16 cellular contexts compared by ENCODE assay signal in the genomic region with DNA sequence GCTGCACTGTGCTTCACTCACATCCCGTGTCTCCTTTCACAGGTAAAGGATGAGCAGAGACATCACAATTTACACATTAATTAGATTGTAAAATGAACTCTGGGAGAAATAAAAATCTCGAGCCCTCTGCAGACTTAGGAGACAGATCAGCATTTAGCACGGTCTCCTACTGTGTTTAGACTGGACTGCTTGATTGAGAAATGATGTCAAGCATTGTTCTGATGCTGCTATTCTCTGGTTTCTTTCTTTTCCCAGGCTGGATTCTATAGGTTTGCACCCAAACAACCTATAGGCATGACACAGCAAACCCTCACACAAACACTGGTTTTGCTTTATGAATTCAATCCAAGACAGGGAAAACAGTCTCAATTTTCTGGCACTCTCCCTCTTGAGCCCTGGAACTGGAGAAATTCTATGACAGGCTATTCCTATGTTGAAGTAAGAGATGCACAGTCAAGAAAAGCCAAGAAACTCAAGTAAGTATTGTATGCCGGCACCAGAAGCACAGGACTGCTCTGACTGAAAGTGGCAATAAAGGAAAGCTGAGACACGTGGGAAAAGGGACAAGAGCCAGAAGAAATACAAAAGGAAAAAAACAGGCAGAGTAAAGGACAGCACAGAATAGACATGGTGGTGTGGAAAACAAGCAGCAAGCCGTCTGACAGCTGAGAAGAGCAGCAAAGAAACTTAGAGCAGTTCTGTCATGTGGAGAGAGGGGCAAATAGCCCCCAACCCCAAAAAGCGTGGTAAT. TPM values are rescaled to one million over a fixed set of nuclear protein-coding genes. Genes with fewer than 3 reads are reported as not detected.
A peak's percentile ranks its signal among the peaks of the same experiment; 100 is the strongest.
DNase-seq lines count a peak whose midpoint lies in the region; FAIRE-seq and TF ChIP-seq lines count a peak whose summit lies in the region.
"Had no signal": no experiment of that assay in that cellular context is flagged by ENCODE, and none has a peak within 500 bp of the region (broad histone marks: within the 10 kb centered on the region; RNA-seq: fewer than 3 reads in every experiment).

No MANE protein-coding gene starts in this region.

- peaks cover 6% of the 10 kb centered on the region for H3F3A ChIP-seq in neural progenitor cell (ENCODE audit: low read depth)

- TF ChIP-seq CTCF in brain (conservative IDR thresholded peaks at IDR 0.05) (no peak), neural progenitor cell (IDR thresholded peaks at IDR 0.05) (no peak), tibial nerve (IDR thresholded peaks at IDR 0.05) (no peak)

- H4K20me1 ChIP-seq in neural progenitor cell (ENCODE audit: low read depth), result no peaks in the 10 kb centered on the region

- H3K36me3 ChIP-seq in neural progenitor cell (no peaks in the 10 kb centered on the region), tibial nerve (no peaks in the 10 kb centered on the region)

- H3K27me3 ChIP-seq in neural progenitor cell (no peaks in the 10 kb centered on the region), tibial nerve (no peaks in the 10 kb centered on the region)

- DNase-seq in NCI-H2107 treated with DMSO at 0.1 percent for 48 hours (lab: John Stamatoyannopoulos, UW; ENCODE audit: unreplicated experiment) (peak; percentile 28), NCI-H2107 (lab: John Stamatoyannopoulos, UW) (no peak), neural progenitor cell (ENCODE audit: low spot score) (peak; percentile 39), RCC 7860 (ENCODE audit: low spot score) (no peak), tibial nerve (ENCODE audit: low spot score in 2 of 2) (no peak), 8988T (no peak)
- no peak for DNase-seq in activated effector memory CD4-positive, alpha-beta T cell treated with Interleukin-2 at 50 U/mL for 16 hours
- DNase-seq: DMS53, H9, NCI-H2029 treated with DMSO at 0.1 percent for 48 hours, NCI-H345, PC-9, Right ventricle myocardium superior had no signal

- H3K36me3 Mint-ChIP-seq in brain (peaks cover 5% of the 10 kb centered on the region), neural progenitor cell (peaks cover 4% of the 10 kb centered on the region)

- H3K9ac ChIP-seq in neural progenitor cell, result no peak overlapping the region

- no peak for FAIRE-seq in RCC 7860 (lab: Jason Lieb, UNC)
- FAIRE-seq: A204.1 had no signal

- H3K27ac ChIP-seq in neural progenitor cell (no peak overlapping the region), tibial nerve (no peak overlapping the region)
- H3K27ac ChIP-seq: C4-2B, PC-9 had no signal

- peaks cover 12% of the 10 kb centered on the region for H3K9me3 ChIP-seq in neural progenitor cell (ENCODE audit: low read depth)
- H3K9me3 ChIP-seq in tibial nerve, result peaks cover 0 to 8% (median 0%) of the 10 kb centered on the region in 4 donors

- peaks cover 10% of the 10 kb centered on the region for H3K4me1 Mint-ChIP-seq in brain
- H3K4me1 Mint-ChIP-seq in neural progenitor cell, result peaks cover 4% of the 10 kb centered on the region
- H3K4me1 Mint-ChIP-seq: H9 had no signal

- H3K4me3 ChIP-seq in neural progenitor cell (peak overlapping the region; percentile 1), tibial nerve (no peak overlapping the region)
- H3K4me3 ChIP-seq: PC-9 had no signal

- H3K4me1 ChIP-seq in neural progenitor cell (peaks cover 9% of the 10 kb centered on the region), tibial nerve (no peaks in the 10 kb centered on the region)

- 42 to 49% methylated on average over 7 of the region's 7 CpGs for WGBS in tibial nerve, 2 donors

- H3K4me3 Mint-ChIP-seq in brain (peak overlapping the region in 3 of 5 experiments; percentile 8 to 25 (median 15)), neural progenitor cell (no peak overlapping the region)
- H3K4me3 Mint-ChIP-seq: H9 had no signal

- H3K27me3 Mint-ChIP-seq in brain, result peaks cover 8% of the 10 kb centered on the region
- peaks cover 5% of the 10 kb centered on the region for H3K27me3 Mint-ChIP-seq in neural progenitor cell (ENCODE audit: insufficient read depth, low read depth)

- no peaks in the 10 kb centered on the region for H3K79me2 ChIP-seq in neural progenitor cell (ENCODE audit: low read depth)

- H2AFZ ChIP-seq in neural progenitor cell (replicated peaks), result peak overlapping the region; percentile 30
- H2AFZ ChIP-seq: PC-9 had no signal

- H3K4me2 ChIP-seq in neural progenitor cell, result peak overlapping the region; percentile 18
- H3K4me2 ChIP-seq: PC-9 had no signal

- H3K9me3 Mint-ChIP-seq in brain (peaks cover 10 to 28% (median 12%) of the 10 kb centered on the region in 5 experiments), neural progenitor cell (peaks cover 21% of the 10 kb centered on the region)

- no peak for TF ChIP-seq EP300 in tibial nerve (IDR thresholded peaks at IDR 0.05)

- H3K27ac Mint-ChIP-seq in brain, result peak overlapping the region in 4 of 5 experiments; percentile 11 to 73 (median 38)
- no peak overlapping the region for H3K27ac Mint-ChIP-seq in neural progenitor cell

- TF ChIP-seq POLR2A in tibial nerve (IDR thresholded peaks at IDR 0.05), result no peak

RNA-seq across cellular contexts. Expression of a gene that starts 24.8 kb away (rescaled TPM):
- 5.7 TPM for polyA plus RNA-seq in brain (ENCODE audit: insufficient read depth, low read depth, low replicate concordance)
- total RNA-seq in neural progenitor cell (ENCODE audit: low replicate concordance) (not detected in 2 replicates), tibial nerve (10 to 100 TPM in 3 of 4 donors, 1 to 10 TPM in 1; 9.9 to 18.6 (median 12.2) TPM)

RNA-seq across cellular contexts. Expression of a gene that starts 43.7 kb away (rescaled TPM):
- 7.2 TPM for polyA plus RNA-seq in brain (ENCODE audit: insufficient read depth, low read depth, low replicate concordance)
- total RNA-seq in neural progenitor cell (ENCODE audit: low replicate concordance) (17.2 and 21.5 TPM in 2 replicates), tibial nerve (10 to 100 TPM; 18.8 to 28.5 (median 22.5) TPM)

Comparison
In these comparisons a context has a peak if more than half of its experiments do, and no peak if none do; other contexts are left out.
1. DNase-seq: peak in NCI-H2107 treated with DMSO at 0.1 percent for 48 hours (single experiment) and neural progenitor cell (single experiment); none in NCI-H2107 (single experiment), RCC 7860 (single experiment), tibial nerve (0 of 2), activated effector memory CD4-positive, alpha-beta T cell treated with Interleukin-2 at 50 U/mL for 16 hours (single experiment) and 8988T (single experiment).
2. RNA of a gene that starts 24.8 kb away (total RNA-seq): 9.9 to 18.6 TPM in tibial nerve; not detected in neural progenitor cell; every median in the first group is over 10 times any median in the second.